In the genomic region with DNA sequence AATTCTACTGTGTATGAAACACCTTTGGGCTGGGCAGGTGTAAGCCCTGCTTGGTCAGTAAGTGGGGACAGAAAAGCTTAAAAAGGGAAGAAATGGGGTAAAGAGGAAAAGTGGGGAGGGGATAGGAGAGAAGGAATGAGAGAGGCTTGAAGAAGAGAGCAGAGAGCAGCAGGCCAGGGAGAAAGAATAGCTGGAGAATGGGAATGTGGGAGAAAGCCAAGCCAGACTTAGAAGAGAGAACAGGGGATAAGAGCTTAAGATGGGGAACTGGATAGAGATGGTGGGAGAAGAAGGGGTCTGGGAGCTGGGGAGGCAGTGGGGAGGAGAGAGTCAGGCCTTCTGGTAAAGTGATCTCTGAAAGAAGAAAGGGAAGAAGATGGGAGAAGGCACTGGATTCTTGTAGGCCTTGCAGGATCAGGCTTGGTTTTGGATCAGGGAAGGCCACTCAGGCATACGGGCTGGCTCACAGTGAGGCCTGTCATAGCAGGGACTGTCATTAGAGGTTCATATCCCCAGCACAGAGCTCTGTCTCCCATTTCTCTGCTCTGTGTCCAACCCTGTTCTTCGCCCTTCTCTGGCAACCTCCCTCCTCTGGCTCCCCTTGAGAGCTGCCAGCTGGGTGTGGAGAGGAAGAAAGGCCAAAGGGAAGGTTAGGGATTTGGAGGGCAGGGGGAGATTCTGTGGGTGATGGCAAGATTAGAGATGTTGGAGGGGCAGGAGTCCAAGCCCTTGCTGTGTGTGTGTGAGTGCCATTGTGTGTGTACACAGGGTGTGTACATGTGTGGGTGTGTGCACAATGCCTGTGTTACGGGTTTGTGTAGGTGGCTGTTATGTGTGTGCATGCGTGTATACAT, we compare ENCODE assay signal across 7 cellular contexts. TPM values are rescaled to one million over a fixed set of nuclear protein-coding genes. Genes with fewer than 3 reads are reported as not detected.
DNase-seq lines count a peak whose midpoint lies in the region; ATAC-seq and TF ChIP-seq lines count a peak whose summit lies in the region.
"Had no signal": no experiment of that assay in that cellular context is flagged by ENCODE, and none has a peak within 500 bp of the region (broad histone marks: within the 10 kb centered on the region; RNA-seq: fewer than 3 reads in every experiment).

No MANE protein-coding gene starts in this region.

- POLR2A ChIA-PET in CD8-positive, alpha-beta memory T cell (lab: Charles Lee) = interaction anchor here (0.6 to 1.3 kb wide), 4 partner anchors 12 to 111 kb away, joined by 3 to 5 read pairs (median 4); a partner anchor contains a TSS
- POLR2A ChIA-PET in activated CD4-positive, alpha-beta memory T cell treated with anti-CD3 and anti-CD28 coated beads for 36 hours (lab: Charles Lee) = interaction anchor here (0.7 to 2.9 kb wide), 6 partner anchors 10 to 576 kb away, joined by 3 to 13 read pairs (median 4); a partner anchor contains a TSS

- DNase-seq in CD8-positive, alpha-beta memory T cell = no peak
- DNase-seq in activated CD4-positive, alpha-beta memory T cell treated with anti-CD3 and anti-CD28 coated beads for 36 hours = no peak
- DNase-seq in brain microvascular endothelial cell = no peak
- DNase-seq in SHP77 (lab: John Stamatoyannopoulos, UW) = no peak
- DNase-seq: KG1 had no signal

- TF ChIP-seq CTCF in brain microvascular endothelial cell (IDR thresholded peaks at IDR 0.05; ENCODE audit: low read depth, low read length, missing control alignments) = no peak

- peak overlapping the region; percentile 66 for H3K27ac ChIP-seq in CD8-positive, alpha-beta memory T cell (ENCODE audit: low read depth, low read length)
- H3K27ac ChIP-seq in muscle layer of duodenum (ENCODE audit: low read length) = peak overlapping the region; percentile 39
- no peak overlapping the region for H3K27ac ChIP-seq in brain microvascular endothelial cell

- in situ Hi-C loops in brain microvascular endothelial cell (cut with HindIII; ENCODE audit: low pct_ligation_motif_present, low sequenced_read_pairs) = no loop called here

- H3K36me3 ChIP-seq in CD8-positive, alpha-beta memory T cell (ENCODE audit: insufficient read depth, low read length) = no peaks in the 10 kb centered on the region
- H3K36me3 ChIP-seq in muscle layer of duodenum (ENCODE audit: control insufficient read depth in 1 of 2, insufficient read depth in 2 of 2, low read length in 2 of 2) = no peaks in the 10 kb centered on the region
- H3K36me3 ChIP-seq in brain microvascular endothelial cell (replicated peaks) = no peaks in the 10 kb centered on the region

- H3K27me3 ChIP-seq in CD8-positive, alpha-beta memory T cell (ENCODE audit: insufficient read depth, low read length, poor library complexity, severe bottlenecking) = no peaks in the 10 kb centered on the region
- H3K27me3 ChIP-seq in muscle layer of duodenum (ENCODE audit: low read depth, low read length) = no peaks in the 10 kb centered on the region
- H3K27me3 ChIP-seq in brain microvascular endothelial cell (replicated peaks) = no peaks in the 10 kb centered on the region

- CTCF ChIA-PET in CD8-positive, alpha-beta memory T cell (lab: Charles Lee) = interaction anchor here (0.9 to 2.7 kb wide), 5 partner anchors 11 to 111 kb away, joined by 3 to 15 read pairs (median 4); a partner anchor contains a TSS
- CTCF ChIA-PET in activated CD4-positive, alpha-beta memory T cell treated with anti-CD3 and anti-CD28 coated beads for 36 hours (lab: Charles Lee) = interaction anchor here (0.6 to 2.7 kb wide), 7 partner anchors 11 to 153 kb away, joined by 3 to 9 read pairs (median 3); a partner anchor contains a TSS

- peak overlapping the region; percentile 76 to 98 (median 97) for H3K27ac Mint-ChIP-seq in CD8-positive, alpha-beta memory T cell
- H3K27ac Mint-ChIP-seq in activated CD4-positive, alpha-beta memory T cell treated with anti-CD3 and anti-CD28 coated beads for 36 hours = peak overlapping the region; percentile 87

- H3K4me3 Mint-ChIP-seq in CD8-positive, alpha-beta memory T cell = peak overlapping the region; percentile 88 to 94 (median 89)
- H3K4me3 Mint-ChIP-seq in activated CD4-positive, alpha-beta memory T cell treated with anti-CD3 and anti-CD28 coated beads for 36 hours = peak overlapping the region; percentile 82

- no peaks in the 10 kb centered on the region for H3K9me3 Mint-ChIP-seq in CD8-positive, alpha-beta memory T cell
- no peaks in the 10 kb centered on the region for H3K9me3 Mint-ChIP-seq in activated CD4-positive, alpha-beta memory T cell treated with anti-CD3 and anti-CD28 coated beads for 36 hours

- no peaks in the 10 kb centered on the region for H3K9me3 ChIP-seq in CD8-positive, alpha-beta memory T cell (ENCODE audit: low read length)
- H3K9me3 ChIP-seq in muscle layer of duodenum (ENCODE audit: control insufficient read depth in 1 of 2, low read length in 2 of 2) = no peaks in the 10 kb centered on the region

- H3K4me1 Mint-ChIP-seq in CD8-positive, alpha-beta memory T cell = peaks cover 81 to 89% (median 81%) of the 10 kb centered on the region in 3 donors
- H3K4me1 Mint-ChIP-seq in activated CD4-positive, alpha-beta memory T cell treated with anti-CD3 and anti-CD28 coated beads for 36 hours (ENCODE audit: low read depth) = peaks cover 66% of the 10 kb centered on the region

- peaks cover 0 to 11% of the 10 kb centered on the region in 2 donors for H3K27me3 Mint-ChIP-seq in CD8-positive, alpha-beta memory T cell
- no peaks in the 10 kb centered on the region for H3K27me3 Mint-ChIP-seq in activated CD4-positive, alpha-beta memory T cell treated with anti-CD3 and anti-CD28 coated beads for 36 hours

- no peak for ATAC-seq in HG03135 (IDR thresholded peaks at IDR 0.05; ENCODE audit: unreplicated experiment)

- H3K36me3 Mint-ChIP-seq in CD8-positive, alpha-beta memory T cell = peaks cover 0 to 20% (median 0%) of the 10 kb centered on the region in 3 donors
- peaks cover 7% of the 10 kb centered on the region for H3K36me3 Mint-ChIP-seq in activated CD4-positive, alpha-beta memory T cell treated with anti-CD3 and anti-CD28 coated beads for 36 hours

- H3K4me1 ChIP-seq in CD8-positive, alpha-beta memory T cell (ENCODE audit: insufficient read depth, low read length) = peaks cover 69% of the 10 kb centered on the region
- H3K4me1 ChIP-seq in muscle layer of duodenum (ENCODE audit: control insufficient read depth in 1 of 2, insufficient read depth in 2 of 2, low read length in 2 of 2) = peaks cover 34 to 73% of the 10 kb centered on the region in 2 donors

- H3K4me3 ChIP-seq in CD8-positive, alpha-beta memory T cell (ENCODE audit: low read length) = peak overlapping the region; percentile 72
- peak overlapping the region in 1 of 2 donors; percentile 16 for H3K4me3 ChIP-seq in muscle layer of duodenum (ENCODE audit: low read depth in 1 of 2, low read length in 2 of 2)
- H3K4me3 ChIP-seq in brain microvascular endothelial cell (ENCODE audit: low read depth, low read length) = no peak overlapping the region

- intact Hi-C loops in activated CD4-positive, alpha-beta memory T cell treated with anti-CD3 and anti-CD28 coated beads for 36 hours (cut with micrococcal nuclease) = no loop called here

RNA-seq across cellular contexts. Expression of a gene that starts 9.3 kb away (rescaled TPM):
- 10 to 100 TPM; 22.6 to 24.9 TPM for total RNA-seq in CD8-positive, alpha-beta memory T cell
- 1.0 TPM for polyA plus RNA-seq in CD8-positive, alpha-beta memory T cell
- 10 to 100 TPM; 34.3 to 35.8 TPM for total RNA-seq in activated CD4-positive, alpha-beta memory T cell treated with anti-CD3 and anti-CD28 coated beads for 36 hours

RNA-seq across cellular contexts. Expression of a gene that starts 11.2 kb away (rescaled TPM):
- total RNA-seq in CD8-positive, alpha-beta memory T cell = 100 to 1,000 TPM; 149 to 164 TPM
- polyA plus RNA-seq in CD8-positive, alpha-beta memory T cell = 451 TPM
- 100 to 1,000 TPM; 190 to 198 TPM for total RNA-seq in activated CD4-positive, alpha-beta memory T cell treated with anti-CD3 and anti-CD28 coated beads for 36 hours

RNA-seq across cellular contexts. Expression of a gene that starts 18.3 kb away (rescaled TPM):
- 10 to 100 TPM; 38.5 to 43.3 TPM for total RNA-seq in CD8-positive, alpha-beta memory T cell
- 76.5 TPM for polyA plus RNA-seq in CD8-positive, alpha-beta memory T cell
- 10 to 100 TPM; 32.4 to 42.3 TPM for total RNA-seq in activated CD4-positive, alpha-beta memory T cell treated with anti-CD3 and anti-CD28 coated beads for 36 hours

RNA-seq across cellular contexts. Expression of a gene that starts 25.3 kb away (rescaled TPM):
- 10 to 100 TPM; 16.4 to 16.5 TPM for total RNA-seq in CD8-positive, alpha-beta memory T cell
- 9.1 TPM for polyA plus RNA-seq in CD8-positive, alpha-beta memory T cell
- total RNA-seq in activated CD4-positive, alpha-beta memory T cell treated with anti-CD3 and anti-CD28 coated beads for 36 hours = 10 to 100 TPM in 1 of 2 experiments, 1 to 10 TPM in 1; 9.7 to 10.1 TPM

RNA-seq across cellular contexts. Expression of a gene that starts 37.5 kb away (rescaled TPM):
- total RNA-seq in CD8-positive, alpha-beta memory T cell = 10 to 100 TPM; 51.6 to 52.7 TPM
- 0.39 TPM for polyA plus RNA-seq in CD8-positive, alpha-beta memory T cell
- 100 to 1,000 TPM in 1 of 2 experiments, 10 to 100 TPM in 1; 94.6 to 103 TPM for total RNA-seq in activated CD4-positive, alpha-beta memory T cell treated with anti-CD3 and anti-CD28 coated beads for 36 hours
